8 cellular contexts compared by ENCODE assay signal in the genomic region with DNA sequence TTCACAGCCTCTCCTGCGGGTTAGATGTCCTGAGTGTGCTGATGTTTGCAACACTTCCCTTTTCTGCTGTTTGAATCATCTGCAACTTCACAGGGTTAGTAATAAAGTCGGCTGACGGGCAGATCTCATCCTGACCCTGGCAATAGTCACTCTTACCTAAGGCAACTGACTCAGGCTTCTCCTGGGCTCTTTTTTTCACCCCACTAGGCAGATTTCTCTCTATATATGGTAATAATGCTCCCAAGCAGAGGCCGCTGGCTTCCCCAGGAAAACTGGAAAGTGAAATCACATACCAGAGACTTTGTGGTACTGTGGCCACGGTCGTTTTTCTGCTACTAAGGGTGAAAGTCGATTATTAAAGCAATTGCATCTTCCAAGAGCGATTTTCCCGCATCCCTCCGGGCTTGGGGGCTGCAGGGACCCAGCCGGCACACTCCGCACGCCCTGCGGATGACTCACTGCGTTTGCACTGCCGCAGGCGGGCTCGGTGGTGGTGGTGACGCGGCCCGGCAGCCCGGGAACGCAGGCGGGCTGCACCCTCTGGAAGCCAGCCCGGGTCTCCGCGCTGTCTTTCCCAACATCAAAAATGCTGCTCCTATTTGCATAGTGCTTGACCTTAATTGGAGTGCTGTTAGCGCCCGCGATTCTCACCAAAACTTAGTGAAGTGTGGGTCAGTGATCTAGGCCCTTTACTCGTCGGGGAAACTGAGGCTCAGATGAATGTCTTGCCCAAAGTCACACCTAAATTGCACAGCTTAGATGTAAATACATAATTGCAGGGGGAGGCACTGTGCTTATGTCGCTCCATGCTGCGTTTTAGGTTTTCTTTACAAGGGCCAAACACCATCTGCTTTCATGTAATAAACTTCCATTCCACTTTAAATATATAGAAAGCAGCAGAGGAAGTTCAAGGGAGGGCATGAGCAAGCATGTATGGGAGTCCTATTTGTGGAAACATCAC. TPM values are rescaled to one million over a fixed set of nuclear protein-coding genes. Genes with fewer than 3 reads are reported as not detected.
DNase-seq lines count a peak whose midpoint lies in the region; ATAC-seq and TF ChIP-seq lines count a peak whose summit lies in the region.

No MANE protein-coding gene starts in this region.

- peak overlapping the region in 2 of 4 donors; percentile 41 to 51 for H3K4me3 ChIP-seq in adrenal gland

- no peak for TF ChIP-seq CTCF in adrenal gland (IDR thresholded peaks at IDR 0.05)

- DNase-seq in A172 (ENCODE audit: low spot score) = peak; percentile 96
- peak; percentile 7 for DNase-seq in RPMI8226
- peak; percentile 78 to 88 (median 86) for DNase-seq in adrenal gland
- peak; percentile 88 for DNase-seq in left cardiac atrium
- peak in 8 of 10 donors; percentile 11 to 90 (median 45) for DNase-seq in posterior cingulate gyrus
- no peak for DNase-seq in NCI-H2107 treated with DMSO at 0.1 percent for 48 hours (lab: John Stamatoyannopoulos, UW; ENCODE audit: unreplicated experiment)

- intact Hi-C loops in adrenal gland (cut with DNase I) (loop anchor here in 1 of 2 donors (2.0 kb wide), 1 partner anchor 211 kb away; no protein-coding TSS in a partner anchor), left cardiac atrium (cut with DNase I) (loop anchor here (5.0 to 10.0 kb wide), 3 partner anchors 43 to 208 kb away; no protein-coding TSS in a partner anchor), posterior cingulate gyrus (cut with DNase I) (loop anchor here (5.0 kb wide), 1 partner anchor 48 kb away; the partner anchor contains the start of gene ITGB1)

- no peaks in the 10 kb centered on the region for H3K9me3 ChIP-seq in adrenal gland (replicated peaks in 1 of 3)

- peak overlapping the region; percentile 29 to 91 (median 76) for H3K27ac ChIP-seq in adrenal gland

- no peaks in the 10 kb centered on the region for H3K27me3 ChIP-seq in adrenal gland

- no peaks in the 10 kb centered on the region for H3K36me3 ChIP-seq in adrenal gland (replicated peaks in 1 of 2)

- peaks cover 0 to 14% of the 10 kb centered on the region in 2 donors for H3K4me1 ChIP-seq in adrenal gland (replicated peaks in 1 of 2)

- WGBS in adrenal gland, 4 donors = 10 to 31% (median 18%) methylated on average over 7 to 34 of the region's 34 CpGs

- peak; percentile 58 for ATAC-seq in GM18858 (IDR thresholded peaks at IDR 0.05; ENCODE audit: unreplicated experiment)
- ATAC-seq in HG03442 (IDR thresholded peaks at IDR 0.05; ENCODE audit: unreplicated experiment) = peak; percentile 75
- peak; percentile 94 to 98 for ATAC-seq in left cardiac atrium

- peak; percentile 17 to 56 for TF ChIP-seq POLR2A in adrenal gland (IDR thresholded peaks at IDR 0.05)

RNA-seq across cellular contexts. Expression of gene ITGB1, which starts 47.6 kb away (rescaled TPM):
- total RNA-seq in A172 (2014; rRNA removed; shearing (Covaris generic)) = 1,202 and 1,616 TPM in 2 replicates
- 100 to 1,000 TPM; 288 to 803 (median 331) TPM for total RNA-seq in adrenal gland
- 100 to 1,000 TPM in 2 of 3 donors, 10 to 100 TPM in 1; 93.3 to 400 (median 105) TPM for polyA plus RNA-seq in adrenal gland
- total RNA-seq in left cardiac atrium = 100 to 1,000 TPM; 462 to 660 TPM
